Comparison of ENCODE assay signal across 22 cellular contexts in the genomic region with DNA sequence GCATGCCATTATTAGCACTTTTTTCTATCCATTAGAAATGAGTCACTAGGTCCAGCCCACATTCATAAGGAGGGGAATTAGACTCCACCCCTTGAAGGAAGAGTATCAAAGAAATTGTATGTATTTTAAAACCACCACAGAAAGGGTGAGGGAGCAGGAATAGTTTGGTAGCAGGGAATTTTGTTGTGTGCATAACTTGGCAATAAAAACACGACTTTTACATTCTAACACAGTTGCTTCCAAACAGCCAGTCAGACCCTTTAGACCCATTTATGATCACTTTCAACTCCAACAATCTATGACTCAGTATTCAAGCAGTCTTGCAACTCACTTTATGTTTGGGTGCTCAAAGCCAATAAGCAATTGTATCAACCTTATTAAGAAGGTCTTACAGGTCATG.
"Had no signal": no experiment of that assay in that cellular context is flagged by ENCODE, and none has a peak within 500 bp of the region (broad histone marks: within the 10 kb centered on the region; RNA-seq: fewer than 3 reads in every experiment).

No MANE protein-coding gene starts in this region.

- DNase-seq: activated CD4-positive, alpha-beta T cell treated with anti-CD3 and anti-CD28 coated beads, Interleukin-2, amount 50 U/mL, for 4 hours; activated CD4-positive, CD25-positive, alpha-beta regulatory T cell treated with anti-CD3 and anti-CD28 coated beads, Interleukin-2, amount 50 U/mL, for 72 hours; amniotic stem cell; body of pancreas; dorsolateral prefrontal cortex; endodermal cell; heart left ventricle; kidney glomerular epithelial cell; left ventricle myocardium superior; naive thymus-derived CD8-positive, alpha-beta T cell; pancreas; spleen; stimulated activated CD8-positive, alpha-beta memory T cell treated with anti-CD3 and anti-CD28 coated beads, Interleukin-4, amount 100 ng/mL, for 48 hours; stimulated activated naive CD4-positive, alpha-beta T cell; T-helper 17 cell had no signal

- H3K4me3 Mint-ChIP-seq: activated naive CD8-positive, alpha-beta T cell; activated T-helper 1 cell treated with anti-CD3 and anti-CD28 coated beads, Interleukin-12 subunit alpha, Interleukin-12 subunit beta, Interleukin-2, Interleukin-4 antibody, amounts not matched to agents 30 ng/mL and 10 ng/mL and 1 ng/mL, durations not matched to agents 14 hours and 24 hours and 36 hours; endodermal cell; naive thymus-derived CD8-positive, alpha-beta T cell; T-helper 17 cell had no signal

- H3K27me3 ChIP-seq: body of pancreas, gastroesophageal sphincter, heart left ventricle, neutrophil, pancreas, spleen had no signal

- H3K36me3 ChIP-seq: gastroesophageal sphincter, heart left ventricle, neutrophil, pancreas, spleen had no signal

- H3K4me3 ChIP-seq: body of pancreas, dorsolateral prefrontal cortex, gastroesophageal sphincter, heart left ventricle, pancreas, spleen had no signal

- H3K4me1 ChIP-seq: body of pancreas, pancreas, spleen had no signal

- H3K36me3 Mint-ChIP-seq: activated naive CD8-positive, alpha-beta T cell had no signal

- H3K27me3 Mint-ChIP-seq: activated naive CD8-positive, alpha-beta T cell; naive thymus-derived CD8-positive, alpha-beta T cell had no signal

- ATAC-seq: body of pancreas; gastroesophageal sphincter; heart left ventricle; left ventricle myocardium superior; naive thymus-derived CD8-positive, alpha-beta T cell; pancreas; sciatic nerve; T-helper 17 cell had no signal

- H3K4me1 Mint-ChIP-seq: naive thymus-derived CD8-positive, alpha-beta T cell; T-helper 17 cell had no signal

- H3K9me3 ChIP-seq: body of pancreas, gastroesophageal sphincter, heart left ventricle, neutrophil, pancreas, spleen had no signal

- H3K27ac Mint-ChIP-seq: activated naive CD8-positive, alpha-beta T cell; activated T-helper 1 cell treated with anti-CD3 and anti-CD28 coated beads, Interleukin-12 subunit alpha, Interleukin-12 subunit beta, Interleukin-2, Interleukin-4 antibody, amounts not matched to agents 30 ng/mL and 10 ng/mL and 1 ng/mL, durations not matched to agents 14 hours and 24 hours and 36 hours; endodermal cell; naive thymus-derived CD8-positive, alpha-beta T cell; T-helper 17 cell had no signal

- H3K27ac ChIP-seq: body of pancreas, dorsolateral prefrontal cortex, epithelial cell of prostate, gastroesophageal sphincter, heart left ventricle, neutrophil, pancreas, spleen, VCaP had no signal

- H3K9me3 Mint-ChIP-seq: activated T-helper 1 cell treated with anti-CD3 and anti-CD28 coated beads, Interleukin-12 subunit alpha, Interleukin-12 subunit beta, Interleukin-2, Interleukin-4 antibody, amounts not matched to agents 30 ng/mL and 10 ng/mL and 1 ng/mL, durations not matched to agents 14 hours and 24 hours and 36 hours; endodermal cell; naive thymus-derived CD8-positive, alpha-beta T cell had no signal
